19 cellular contexts compared by ENCODE assay signal in the genomic region with DNA sequence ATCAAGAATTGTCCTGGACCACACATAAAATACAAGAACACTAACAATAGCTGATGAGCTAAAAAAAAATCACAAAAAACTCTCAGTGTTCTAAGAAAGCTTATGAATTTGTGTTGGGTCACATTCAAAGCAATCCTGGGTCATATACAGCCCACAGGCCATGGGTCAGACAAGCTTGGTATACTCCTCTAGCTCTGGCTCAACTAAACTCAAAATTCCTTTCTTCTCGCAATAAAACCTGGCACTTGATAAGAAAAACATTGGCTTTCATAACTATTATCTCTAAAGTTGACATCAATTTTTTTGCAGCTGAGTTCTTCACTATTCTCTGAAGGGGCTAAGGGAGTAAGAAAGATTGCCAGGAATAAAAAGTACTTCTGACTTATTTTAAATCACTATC. TPM values are rescaled to one million over a fixed set of nuclear protein-coding genes. Genes with fewer than 3 reads are reported as not detected.
DNase-seq lines count a peak whose midpoint lies in the region; ATAC-seq and TF ChIP-seq lines count a peak whose summit lies in the region.
"Had no signal": no experiment of that assay in that cellular context is flagged by ENCODE, and none has a peak within 500 bp of the region (broad histone marks: within the 10 kb centered on the region; RNA-seq: fewer than 3 reads in every experiment).

No MANE protein-coding gene starts in this region.

- 68 to 86% (median 81%) methylated on average over 1 of the region's 1 CpG for WGBS in spleen, 5 donors

- H3K4me2 ChIP-seq in OCI-LY1 (ENCODE audit: low read length), result no peak overlapping the region

- no peaks in the 10 kb centered on the region for H3K27me3 ChIP-seq in OCI-LY1 (ENCODE audit: insufficient read depth, low read length)
- H3K27me3 ChIP-seq in spleen (replicated peaks in 1 of 7), result no peaks in the 10 kb centered on the region
- H3K27me3 ChIP-seq: SJCRH30 had no signal

- DNase-seq in activated CD4-positive, alpha-beta T cell treated with anti-CD3 and anti-CD28 coated beads, Interleukin-2, amount 10 ng/mL, durations not matched to agents 24 days and 14 days, result peak; percentile 3
- no peak for DNase-seq in activated CD4-positive, alpha-beta T cell treated with anti-CD3 and anti-CD28 coated beads, Interleukin-2, amount 50 U/mL, for 48 hours
- DNase-seq in fibroblast of the aortic adventitia (ENCODE audit: low read depth) (peak; percentile 77), spleen (no peak), WTC11 (ENCODE audit: low spot score) (no peak)
- no peak for DNase-seq in activated T-cell treated with anti-CD3 and anti-CD28 coated beads, Interleukin-2, amount 50 U/mL, for 4 hours
- DNase-seq in stimulated activated CD4-positive, alpha-beta T cell treated with anti-CD3 and anti-CD28 coated beads, Interleukin-4, amount 100 ng/mL, for 4 hours, result no peak
- DNase-seq: ACHN; DMS53; NCI-H1092; NCI-H1436; NCI-H187 treated with DMSO at 0.1 percent for 48 hours; NCI-H510A treated with DMSO at 0.1 percent for 48 hours; NCI-H774; NK-92 treated with Interleukin-12 subunit alpha and Interleukin-12 subunit beta, amount 100 ng/mL, for 24 hours; SJCRH30 had no signal

- H3K36me3 Mint-ChIP-seq in activated CD4-positive, alpha-beta T cell treated with anti-CD3 and anti-CD28 coated beads, Interleukin-2, amount 10 ng/mL, durations not matched to agents 24 days and 14 days (ENCODE audit: low read depth), result no peaks in the 10 kb centered on the region
- no peaks in the 10 kb centered on the region for H3K36me3 Mint-ChIP-seq in activated T-cell treated with anti-CD3 and anti-CD28 coated beads, Interleukin-2, amount 50 U/mL, for 4 hours (ENCODE audit: insufficient read depth)
- H3K36me3 Mint-ChIP-seq in WTC11, result no peaks in the 10 kb centered on the region

- no peaks in the 10 kb centered on the region for H3F3A ChIP-seq in OCI-LY1 (ENCODE audit: insufficient read depth, low read length)

- no peak overlapping the region for H3K9ac ChIP-seq in OCI-LY1 (ENCODE audit: low read length)

- H3K4me3 ChIP-seq in OCI-LY1 (ENCODE audit: low read depth, low read length, poor library complexity, severe bottlenecking), result no peak overlapping the region
- H3K4me3 ChIP-seq in fibroblast of the aortic adventitia (ENCODE audit: low read depth, low read length), result no peak overlapping the region
- no peak overlapping the region for H3K4me3 ChIP-seq in spleen
- H3K4me3 ChIP-seq: SJCRH30 had no signal

- CTCF ChIA-PET in WTC11 (lab: Charles Lee), result interaction anchor here (0.9 to 2.5 kb wide), 2 partner anchors 13 kb away, joined by 3 to 9 read pairs; no protein-coding TSS in a partner anchor

- peaks cover 15% of the 10 kb centered on the region for H3K9me3 ChIP-seq in OCI-LY1 (ENCODE audit: low read length)
- H3K9me3 ChIP-seq in spleen, result no peaks in the 10 kb centered on the region
- H3K9me3 ChIP-seq: SJCRH30 had no signal

- TF ChIP-seq CTCF in OCI-LY1 (IDR thresholded peaks at IDR 0.05; ENCODE audit: low read length), result no peak
- TF ChIP-seq CTCF in fibroblast of the aortic adventitia (IDR thresholded peaks at IDR 0.05; ENCODE audit: insufficient read depth, low read length), result no peak
- TF ChIP-seq CTCF in spleen (IDR thresholded peaks at IDR 0.05 in 8 of 11, conservative IDR thresholded peaks at IDR 0.05 in 3 of 11), result no peak
- no peak for TF ChIP-seq CTCF in WTC11 (IDR thresholded peaks at IDR 0.05)

- H4K20me1 ChIP-seq in OCI-LY1 (ENCODE audit: insufficient read depth, low read length), result no peaks in the 10 kb centered on the region

- no peaks in the 10 kb centered on the region for H3K9me3 Mint-ChIP-seq in activated CD4-positive, alpha-beta T cell treated with anti-CD3 and anti-CD28 coated beads, Interleukin-2, amount 10 ng/mL, durations not matched to agents 24 days and 14 days
- no peaks in the 10 kb centered on the region for H3K9me3 Mint-ChIP-seq in activated T-cell treated with anti-CD3 and anti-CD28 coated beads, Interleukin-2, amount 50 U/mL, for 4 hours
- no peaks in the 10 kb centered on the region for H3K9me3 Mint-ChIP-seq in WTC11

- H3K4me1 Mint-ChIP-seq in activated CD4-positive, alpha-beta T cell treated with anti-CD3 and anti-CD28 coated beads, Interleukin-2, amount 10 ng/mL, durations not matched to agents 24 days and 14 days, result peaks cover 1% of the 10 kb centered on the region
- peaks cover 25% of the 10 kb centered on the region for H3K4me1 Mint-ChIP-seq in activated T-cell treated with anti-CD3 and anti-CD28 coated beads, Interleukin-2, amount 50 U/mL, for 4 hours (ENCODE audit: low read depth)
- no peaks in the 10 kb centered on the region for H3K4me1 Mint-ChIP-seq in WTC11

- no peak for ATAC-seq in activated T-cell treated with anti-CD3 and anti-CD28 coated beads, Interleukin-2, amount 50 U/mL, for 4 hours
- no peak for ATAC-seq in WTC11

- no peak overlapping the region for H3K27ac Mint-ChIP-seq in activated CD4-positive, alpha-beta T cell treated with anti-CD3 and anti-CD28 coated beads, Interleukin-2, amount 10 ng/mL, durations not matched to agents 24 days and 14 days
- H3K27ac Mint-ChIP-seq in WTC11, result no peak overlapping the region

- TF ChIP-seq POLR2A in spleen (IDR thresholded peaks at IDR 0.05), result no peak

- intact Hi-C loops in activated CD4-positive, alpha-beta T cell treated with anti-CD3 and anti-CD28 coated beads, Interleukin-2, amount 10 ng/mL, durations not matched to agents 24 days and 14 days (cut with micrococcal nuclease), result no loop called here
- intact Hi-C loops in spleen (cut with DNase I; ENCODE audit: low total_unique reads), result loop anchor here (10.0 kb wide), 1 partner anchor 54 kb away; no protein-coding TSS in a partner anchor

- no peaks in the 10 kb centered on the region for H3K9me2 ChIP-seq in OCI-LY1 (ENCODE audit: low read depth, low read length)

- peaks cover 2% of the 10 kb centered on the region for H3K27me3 Mint-ChIP-seq in activated CD4-positive, alpha-beta T cell treated with anti-CD3 and anti-CD28 coated beads, Interleukin-2, amount 10 ng/mL, durations not matched to agents 24 days and 14 days
- no peaks in the 10 kb centered on the region for H3K27me3 Mint-ChIP-seq in activated T-cell treated with anti-CD3 and anti-CD28 coated beads, Interleukin-2, amount 50 U/mL, for 4 hours (ENCODE audit: low read depth)
- H3K27me3 Mint-ChIP-seq in WTC11 (ENCODE audit: low read depth), result no peaks in the 10 kb centered on the region

- H3K4me1 ChIP-seq in OCI-LY1 (ENCODE audit: insufficient read depth, low read length, severe bottlenecking) (peaks cover 50% of the 10 kb centered on the region), spleen (peaks cover 34 to 68% (median 53%) of the 10 kb centered on the region in 6 donors)
- H3K4me1 ChIP-seq: SJCRH30 had no signal

- no peak overlapping the region for H2AFZ ChIP-seq in OCI-LY1 (ENCODE audit: low read length)

- H3K36me3 ChIP-seq in OCI-LY1 (ENCODE audit: insufficient read depth, low read length), result no peaks in the 10 kb centered on the region
- H3K36me3 ChIP-seq in spleen, result no peaks in the 10 kb centered on the region
- H3K36me3 ChIP-seq: SJCRH30 had no signal

- H3K27ac ChIP-seq in OCI-LY1 (ENCODE audit: low read depth, low read length, poor library complexity, severe bottlenecking) (peak overlapping the region; percentile 91), spleen (peak overlapping the region in 6 of 8 donors; percentile 1 to 83 (median 76))
- H3K27ac ChIP-seq: 22Rv1, C4-2B, SJCRH30 had no signal

- H3K79me2 ChIP-seq in OCI-LY1 (ENCODE audit: insufficient read depth, low read length), result no peaks in the 10 kb centered on the region

- H3K4me3 Mint-ChIP-seq in activated CD4-positive, alpha-beta T cell treated with anti-CD3 and anti-CD28 coated beads, Interleukin-2, amount 10 ng/mL, durations not matched to agents 24 days and 14 days, result no peak overlapping the region
- H3K4me3 Mint-ChIP-seq in activated T-cell treated with anti-CD3 and anti-CD28 coated beads, Interleukin-2, amount 50 U/mL, for 4 hours, result no peak overlapping the region
- no peak overlapping the region for H3K4me3 Mint-ChIP-seq in WTC11

- POLR2A ChIA-PET in WTC11 (lab: Charles Lee), result no interaction called here

TF ChIP-seq in WTC11, 78 proteins besides CTCF, POLR2A, EP300 and RAD21 (continues in another document):
- TF ChIP-seq ESRRA (CRISPR knock-in tag; IDR thresholded peaks at IDR 0.05; ENCODE audit: borderline replicate concordance) (no peak), RORB (CRISPR knock-in tag; IDR thresholded peaks at IDR 0.05) (no peak), PRRX2 (CRISPR knock-in tag; IDR thresholded peaks at IDR 0.05) (no peak)
- TF ChIP-seq, protein P1, sequence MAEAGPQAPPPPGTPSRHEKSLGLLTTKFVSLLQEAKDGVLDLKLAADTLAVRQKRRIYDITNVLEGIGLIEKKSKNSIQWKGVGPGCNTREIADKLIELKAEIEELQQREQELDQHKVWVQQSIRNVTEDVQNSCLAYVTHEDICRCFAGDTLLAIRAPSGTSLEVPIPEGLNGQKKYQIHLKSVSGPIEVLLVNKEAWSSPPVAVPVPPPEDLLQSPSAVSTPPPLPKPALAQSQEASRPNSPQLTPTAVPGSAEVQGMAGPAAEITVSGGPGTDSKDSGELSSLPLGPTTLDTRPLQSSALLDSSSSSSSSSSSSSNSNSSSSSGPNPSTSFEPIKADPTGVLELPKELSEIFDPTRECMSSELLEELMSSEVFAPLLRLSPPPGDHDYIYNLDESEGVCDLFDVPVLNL (CRISPR knock-in tag; IDR thresholded peaks at IDR 0.05; ENCODE audit: borderline replicate concordance, low read depth), result no peak
- TF ChIP-seq, protein P2, sequence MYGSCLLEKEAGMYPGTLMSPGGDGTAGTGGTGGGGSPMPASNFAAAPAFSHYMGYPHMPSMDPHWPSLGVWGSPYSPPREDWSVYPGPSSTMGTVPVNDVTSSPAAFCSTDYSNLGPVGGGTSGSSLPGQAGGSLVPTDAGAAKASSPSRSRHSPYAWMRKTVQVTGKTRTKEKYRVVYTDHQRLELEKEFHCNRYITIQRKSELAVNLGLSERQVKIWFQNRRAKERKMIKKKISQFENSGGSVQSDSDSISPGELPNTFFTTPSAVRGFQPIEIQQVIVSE (CRISPR knock-in tag; IDR thresholded peaks at IDR 0.05; ENCODE audit: borderline replicate concordance), result no peak

RNA-seq across cellular contexts. Expression of a gene that starts 38.3 kb away (rescaled TPM):
- 1.2 TPM in 2 replicates for total RNA-seq in activated CD4-positive, alpha-beta T cell treated with anti-CD3 and anti-CD28 coated beads, Interleukin-2, amount 10 ng/mL, durations not matched to agents 24 days and 14 days
- total RNA-seq in fibroblast of the aortic adventitia (ENCODE audit: low replicate concordance) (under 0.01 and 0.99 TPM in 2 replicates), spleen (1 to 10 TPM; 1.2 to 2.6 (median 2.3) TPM), WTC11 (2021) (1.3 to 1.5 TPM (median 1.3 TPM) in 3 replicates)
- under 1 TPM; 0.72 to 0.99 (median 0.79) TPM for polyA plus RNA-seq in spleen
- total RNA-seq in activated T-cell treated with anti-CD3 and anti-CD28 coated beads, Interleukin-2, amount 50 U/mL, for 4 hours, result under 1 TPM; 0.43 to 0.87 (median 0.66) TPM

RNA-seq across cellular contexts. Expression of a gene that starts 38.6 kb away (rescaled TPM):
- total RNA-seq in activated CD4-positive, alpha-beta T cell treated with anti-CD3 and anti-CD28 coated beads, Interleukin-2, amount 10 ng/mL, durations not matched to agents 24 days and 14 days, result 2.0 and 2.1 TPM in 2 replicates
- total RNA-seq in fibroblast of the aortic adventitia (ENCODE audit: low replicate concordance), result 4.3 and 6.8 TPM in 2 replicates
- 1 to 10 TPM; 4.1 to 7.2 (median 6.0) TPM for total RNA-seq in spleen
- polyA plus RNA-seq in spleen, result 1 to 10 TPM; 1.1 to 1.6 (median 1.5) TPM
- total RNA-seq in activated T-cell treated with anti-CD3 and anti-CD28 coated beads, Interleukin-2, amount 50 U/mL, for 4 hours, result 1 to 10 TPM; 1.3 to 1.6 (median 1.3) TPM
- 2.7 to 4.0 TPM (median 3.9 TPM) in 3 replicates for total RNA-seq in WTC11 (2021)

Comparison
In these comparisons a context has a peak if more than half of its experiments do, and no peak if none do; other contexts are left out.
1. DNase-seq: peak in activated CD4-positive, alpha-beta T cell treated with anti-CD3 and anti-CD28 coated beads, Interleukin-2, amount 10 ng/mL, durations not matched to agents 24 days and 14 days (single experiment) and fibroblast of the aortic adventitia (single experiment); none in activated CD4-positive, alpha-beta T cell treated with anti-CD3 and anti-CD28 coated beads, Interleukin-2, amount 50 U/mL, for 48 hours (0 of 2), spleen (single experiment), activated T-cell treated with anti-CD3 and anti-CD28 coated beads, Interleukin-2, amount 50 U/mL, for 4 hours (single experiment), WTC11 (single experiment) and stimulated activated CD4-positive, alpha-beta T cell treated with anti-CD3 and anti-CD28 coated beads, Interleukin-4, amount 100 ng/mL, for 4 hours (0 of 2).